ENCODE assay signal across 11 cellular contexts in genomic region chr12:108332791-108333382, GRCh38. TPM values are rescaled to one million over a fixed set of nuclear protein-coding genes. Genes with fewer than 3 reads are reported as not detected.
DNase-seq lines count a peak whose midpoint lies in the region; ATAC-seq, FAIRE-seq and TF ChIP-seq lines count a peak whose summit lies in the region.
"Had no signal": no experiment of that assay in that cellular context is flagged by ENCODE, and none has a peak within 500 bp of the region (broad histone marks: within the 10 kb centered on the region; RNA-seq: fewer than 3 reads in every experiment).

No MANE protein-coding gene starts in this region.

- 30% methylated on average over 3 of the region's 3 CpGs for WGBS in lung, 2 donors
- 44 to 64% methylated on average over 3 of the region's 3 CpGs for WGBS in testis, 2 donors

- no peak for TF ChIP-seq POLR2A in testis (IDR thresholded peaks at IDR 0.05)

- no peak overlapping the region for H3K4me3 ChIP-seq in MG63
- H3K4me3 ChIP-seq in brain microvascular endothelial cell (ENCODE audit: low read depth, low read length) = no peak overlapping the region
- no peak overlapping the region for H3K4me3 ChIP-seq in lung
- H3K4me3 ChIP-seq in testis = no peak overlapping the region
- H3K4me3 ChIP-seq in kidney (ENCODE audit: low read length in 2 of 2) = no peak overlapping the region

- no peak for FAIRE-seq in kidney (lab: Jason Lieb, UNC)

- in situ Hi-C loops in brain microvascular endothelial cell (cut with HindIII; ENCODE audit: low pct_ligation_motif_present, low sequenced_read_pairs) = no loop called here

- peaks cover 4% of the 10 kb centered on the region for H3K4me1 Mint-ChIP-seq in activated naive CD8-positive, alpha-beta T cell treated with anti-CD3 and anti-CD28 coated beads for 36 hours
- H3K4me1 Mint-ChIP-seq: activated naive CD4-positive, alpha-beta T cell treated with anti-CD3 and anti-CD28 coated beads, Interleukin-2, amount 10 ng/mL, durations not matched to agents 7 days and 5 days had no signal

- no peaks in the 10 kb centered on the region for H3K36me3 ChIP-seq in MG63
- H3K36me3 ChIP-seq in brain microvascular endothelial cell (replicated peaks) = no peaks in the 10 kb centered on the region
- peaks cover 0 to 2% of the 10 kb centered on the region in 2 donors for H3K36me3 ChIP-seq in lung (ENCODE audit: control insufficient read depth in 2 of 2, insufficient read depth in 2 of 2, low read length in 2 of 2)
- no peaks in the 10 kb centered on the region for H3K36me3 ChIP-seq in testis (ENCODE audit: low read depth, missing control alignments)
- no peaks in the 10 kb centered on the region for H3K36me3 ChIP-seq in kidney (ENCODE audit: control insufficient read depth in 1 of 2, insufficient read depth in 2 of 2, low read length in 2 of 2)

- H3K27me3 ChIP-seq in MG63 = no peaks in the 10 kb centered on the region
- no peaks in the 10 kb centered on the region for H3K27me3 ChIP-seq in brain microvascular endothelial cell (replicated peaks)
- H3K27me3 ChIP-seq in lung (ENCODE audit: control insufficient read depth, insufficient read depth) = no peaks in the 10 kb centered on the region
- H3K27me3 ChIP-seq in testis = no peaks in the 10 kb centered on the region

- peak; percentile 81 for DNase-seq in MG63
- DNase-seq in brain microvascular endothelial cell = peak; percentile 18
- peak; percentile 58 for DNase-seq in lung (ENCODE audit: low spot score)
- peak; percentile 35 for DNase-seq in testis
- no peak for DNase-seq in activated naive CD8-positive, alpha-beta T cell treated with anti-CD3 and anti-CD28 coated beads for 36 hours
- no peak for DNase-seq in NCI-H2171 (lab: John Stamatoyannopoulos, UW)
- no peak for DNase-seq in NCI-H2107 (lab: John Stamatoyannopoulos, UW)
- no peak for DNase-seq in kidney
- DNase-seq: activated naive CD4-positive, alpha-beta T cell treated with anti-CD3 and anti-CD28 coated beads, Interleukin-2, amount 10 ng/mL, durations not matched to agents 7 days and 5 days; NCI-H2227 treated with DMSO at 0.1 percent for 48 hours; T-helper 9 cell had no signal

- H3K27me3 Mint-ChIP-seq in activated naive CD8-positive, alpha-beta T cell treated with anti-CD3 and anti-CD28 coated beads for 36 hours = peaks cover 7% of the 10 kb centered on the region

- peak; percentile 61 for ATAC-seq in lung (ENCODE audit: insufficient read depth, low FRiP score)

- no peak overlapping the region for H3K9ac ChIP-seq in kidney (ENCODE audit: low read length in 2 of 2)

- H3K4me1 ChIP-seq in lung (ENCODE audit: control insufficient read depth in 2 of 2, insufficient read depth in 2 of 2, low read length in 2 of 2) = peaks cover 0 to 29% of the 10 kb centered on the region in 2 donors
- peaks cover 6% of the 10 kb centered on the region for H3K4me1 ChIP-seq in testis
- peaks cover 0 to 10% of the 10 kb centered on the region in 2 donors for H3K4me1 ChIP-seq in kidney (ENCODE audit: control insufficient read depth in 1 of 2, insufficient read depth in 1 of 2, low read depth in 1 of 2, low read length in 2 of 2)

- intact Hi-C loops in testis (cut with DNase I; ENCODE audit: low total_unique reads) = no loop called here
- intact Hi-C loops in kidney (cut with DNase I) = no loop called here

- H3K27ac ChIP-seq in brain microvascular endothelial cell = no peak overlapping the region
- peak overlapping the region in 1 of 2 donors; percentile 78 for H3K27ac ChIP-seq in lung (ENCODE audit: low read depth in 1 of 2, low read length in 1 of 2)
- no peak overlapping the region for H3K27ac ChIP-seq in testis
- H3K27ac ChIP-seq in kidney (ENCODE audit: low read depth in 2 of 2, low read length in 2 of 2) = no peak overlapping the region

- no peaks in the 10 kb centered on the region for H3K36me3 Mint-ChIP-seq in activated naive CD8-positive, alpha-beta T cell treated with anti-CD3 and anti-CD28 coated beads for 36 hours
- H3K36me3 Mint-ChIP-seq: activated naive CD4-positive, alpha-beta T cell treated with anti-CD3 and anti-CD28 coated beads, Interleukin-2, amount 10 ng/mL, durations not matched to agents 7 days and 5 days had no signal

- H3K27ac Mint-ChIP-seq in activated naive CD8-positive, alpha-beta T cell treated with anti-CD3 and anti-CD28 coated beads for 36 hours = no peak overlapping the region
- H3K27ac Mint-ChIP-seq: activated naive CD4-positive, alpha-beta T cell treated with anti-CD3 and anti-CD28 coated beads, Interleukin-2, amount 10 ng/mL, durations not matched to agents 7 days and 5 days had no signal

- TF ChIP-seq CTCF in brain microvascular endothelial cell (IDR thresholded peaks at IDR 0.05; ENCODE audit: low read depth, low read length, missing control alignments) (no peak), lung (IDR thresholded peaks at IDR 0.05; ENCODE audit: control extremely low read depth, extremely low read depth) (no peak), testis (IDR thresholded peaks at IDR 0.05) (no peak), kidney (IDR thresholded peaks at IDR 0.05; ENCODE audit: borderline replicate concordance, extremely low read depth, insufficient read depth) (no peak)

- H3K4me3 Mint-ChIP-seq in activated naive CD8-positive, alpha-beta T cell treated with anti-CD3 and anti-CD28 coated beads for 36 hours = no peak overlapping the region
- H3K4me3 Mint-ChIP-seq: activated naive CD4-positive, alpha-beta T cell treated with anti-CD3 and anti-CD28 coated beads, Interleukin-2, amount 10 ng/mL, durations not matched to agents 7 days and 5 days had no signal

- H3K9me3 Mint-ChIP-seq in activated naive CD8-positive, alpha-beta T cell treated with anti-CD3 and anti-CD28 coated beads for 36 hours = no peaks in the 10 kb centered on the region
- H3K9me3 Mint-ChIP-seq: activated naive CD4-positive, alpha-beta T cell treated with anti-CD3 and anti-CD28 coated beads, Interleukin-2, amount 10 ng/mL, durations not matched to agents 7 days and 5 days had no signal

- H3K9me3 ChIP-seq in MG63 (no peaks in the 10 kb centered on the region), lung (ENCODE audit: control insufficient read depth in 2 of 2, insufficient read depth in 1 of 2, low read length in 1 of 2) (peaks cover 0 to 2% of the 10 kb centered on the region in 2 donors), testis (no peaks in the 10 kb centered on the region), kidney (ENCODE audit: control insufficient read depth in 1 of 2, low read length in 2 of 2) (no peaks in the 10 kb centered on the region)

RNA-seq across cellular contexts. Expression of gene CMKLR1, which starts 6.2 kb away (rescaled TPM):
- total RNA-seq in MG63 (2014; rRNA removed; shearing (Covaris generic); ENCODE audit: low replicate concordance) = 1.3 and 1.5 TPM in 2 replicates
- total RNA-seq in lung = 10 to 100 TPM; 15.4 to 20.5 TPM
- 10 to 100 TPM in 1 of 2 donors, 1 to 10 TPM in 1; 4.4 to 19.6 TPM for polyA plus RNA-seq in lung
- 1 to 10 TPM; 2.4 to 4.8 TPM for total RNA-seq in testis
- polyA plus RNA-seq in testis (ENCODE audit: insufficient read depth, low read depth, low replicate concordance) = 9.5 TPM
- not detected for total RNA-seq in activated naive CD8-positive, alpha-beta T cell treated with anti-CD3 and anti-CD28 coated beads for 36 hours
- total RNA-seq in kidney = 25.7 TPM
- 6.1 TPM for polyA plus RNA-seq in kidney (ENCODE audit: insufficient read depth, low read depth, low replicate concordance)

Comparison
In these comparisons a context has a peak if more than half of its experiments do, and no peak if none do; other contexts are left out.
1. DNase-seq: peak in MG63 (single experiment), brain microvascular endothelial cell (single experiment), lung (single experiment) and testis (single experiment); none in activated naive CD8-positive, alpha-beta T cell treated with anti-CD3 and anti-CD28 coated beads for 36 hours (single experiment), NCI-H2171 (single experiment), NCI-H2107 (single experiment) and kidney (single experiment).